ENCODE assay signal across 26 cellular contexts in the genomic region with DNA sequence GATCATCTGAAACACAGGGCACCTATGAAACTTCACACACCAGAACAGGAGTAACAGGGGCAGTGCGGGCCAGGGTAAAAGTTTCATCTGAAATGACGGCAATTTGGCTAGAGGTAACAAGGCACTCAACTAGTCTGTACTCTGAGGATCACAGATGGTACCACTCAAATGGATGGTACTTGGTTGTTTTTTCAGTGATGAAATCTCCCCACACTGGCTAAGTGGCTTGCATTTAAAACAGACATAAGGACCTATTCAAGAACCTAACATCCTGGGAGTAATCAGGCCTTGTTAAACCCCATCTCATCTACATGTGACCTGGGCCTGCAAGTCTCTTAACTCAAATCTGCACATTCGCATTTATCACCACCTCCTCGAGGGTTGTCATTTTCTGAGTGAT.
"Had no signal": no experiment of that assay in that cellular context is flagged by ENCODE, and none has a peak within 500 bp of the region (broad histone marks: within the 10 kb centered on the region; RNA-seq: fewer than 3 reads in every experiment).

No MANE protein-coding gene starts in this region.

- ATAC-seq: activated CD8-positive, alpha-beta T cell treated with anti-CD3 and anti-CD28 coated beads for 36 hours; activated T-cell treated with anti-CD3 and anti-CD28 coated beads, Interleukin-2, amount 50 U/mL, for 72 hours; activated T-helper 17 cell treated with anti-CD3 and anti-CD28 coated beads, Interleukin-2, amount 50 U/mL, for 72 hours; body of pancreas; Panc1 had no signal

- H3K27me3 ChIP-seq: adrenal gland, body of pancreas, breast epithelium, MG63, SJCRH30 had no signal

- H3K36me3 ChIP-seq: adrenal gland, breast epithelium had no signal

- H3K4me1 ChIP-seq: adrenal gland, body of pancreas, breast epithelium, SJCRH30 had no signal

- H3K4me3 ChIP-seq: adrenal gland, body of pancreas, breast epithelium, MG63, SJCRH30, SK-N-MC had no signal

- H3K27ac ChIP-seq: adrenal gland, body of pancreas, breast epithelium, SJCRH30, SK-N-MC had no signal

- DNase-seq: activated CD4-positive, alpha-beta T cell treated with anti-CD3 and anti-CD28 coated beads, Interleukin-2, amount 10 ng/mL, durations not matched to agents 24 days and 14 days; activated CD4-positive, alpha-beta T cell treated with anti-CD3 and anti-CD28 coated beads, Interleukin-2, amount 50 U/mL, for 4 hours; activated CD8-positive, alpha-beta T cell treated with anti-CD3 and anti-CD28 coated beads for 36 hours; activated gamma-delta T cell; activated naive CD4-positive, alpha-beta T cell treated with Interleukin-2 at 50 U/mL for 16 hours; activated naive CD8-positive, alpha-beta T cell treated with anti-CD3 and anti-CD28 coated beads, Interleukin-2, amount 10 ng/mL, durations not matched to agents 7 days and 5 days; activated T-cell treated with anti-CD3 and anti-CD28 coated beads, Interleukin-2, amount 50 U/mL, for 1 hour; activated T-cell treated with anti-CD3 and anti-CD28 coated beads, Interleukin-2, amount 50 U/mL, for 72 hours; adrenal gland; body of pancreas; Kasumi-1; KG1; MG63; NCI-H1048; NCI-H1105 treated with DMSO at 0.1 percent for 48 hours; NCI-H146; NCI-H187; NCI-H2029 treated with DMSO at 0.1 percent for 48 hours; NCI-H345; SHP77; SJCRH30; T1000 had no signal

- H3K9me3 ChIP-seq: adrenal gland, body of pancreas, breast epithelium, MG63, SJCRH30 had no signal
